8 cellular contexts compared by ENCODE assay signal in genomic region chrX:155026727-155027508, GRCh38. TPM values are rescaled to one million over a fixed set of nuclear protein-coding genes. Genes with fewer than 3 reads are reported as not detected.
DNase-seq lines count a peak whose midpoint lies in the region; ATAC-seq and TF ChIP-seq lines count a peak whose summit lies in the region.

FUNDC2 (plus strand) TSS chrX:155026844; CDS start chrX:155026939, 95 bp downstream.

- POLR2A ChIA-PET in activated B cell treated with CpG ODN at 0.5 μM for 24 hours (lab: Charles Lee) = interaction anchor here (1.0 to 2.0 kb wide), 7 partner anchors 10 to 189 kb away, joined by 3 to 14 read pairs (median 5); partner anchors contain the start of genes BRCC3 and VBP1

- H3K36me3 Mint-ChIP-seq in activated B cell treated with CpG ODN at 0.5 μM for 24 hours (ENCODE audit: low read depth) (no peaks in the 10 kb centered on the region), immature natural killer cell (no peaks in the 10 kb centered on the region)

- peaks cover 0 to 29% (median 14%) of the 10 kb centered on the region in 6 donors for H3K4me1 ChIP-seq in spleen

- CTCF ChIA-PET in activated B cell treated with CpG ODN at 0.5 μM for 24 hours (lab: Charles Lee) = interaction anchor here (1.2 to 1.4 kb wide), 3 partner anchors 29 to 43 kb away, joined by 3 to 6 read pairs (median 4); no protein-coding TSS in a partner anchor

- WGBS in spleen, 5 donors = 0 to 62% (median 3%) methylated on average over 15 to 82 of the region's 82 CpGs

- ATAC-seq in GM19025 (IDR thresholded peaks at IDR 0.05; ENCODE audit: low read depth, unreplicated experiment) (peak; percentile 93), HG03280 (IDR thresholded peaks at IDR 0.05; ENCODE audit: unreplicated experiment) (peak; percentile 90), activated B cell treated with CpG ODN at 0.5 μM for 24 hours (ENCODE audit: low read depth) (peak; percentile 86)

- H3K36me3 ChIP-seq in spleen = no peaks in the 10 kb centered on the region

- peak within 1 kb of the TSS; percentile 58 to 63 for H3K4me3 ChIP-seq in cardiac fibroblast (replicated peaks in 1 of 2; ENCODE audit: low read depth in 2 of 2, low read length in 2 of 2)
- H3K4me3 ChIP-seq in spleen = peak within 1 kb of the TSS; percentile 46 to 76 (median 51)

- peak within 1 kb of the TSS; percentile 87 for H3K4me3 Mint-ChIP-seq in activated B cell treated with CpG ODN at 0.5 μM for 24 hours
- peak within 1 kb of the TSS; percentile 86 to 94 (median 89) for H3K4me3 Mint-ChIP-seq in immature natural killer cell

- intact Hi-C loops in activated B cell treated with CpG ODN at 0.5 μM for 24 hours (cut with micrococcal nuclease) = loop anchor here (1.0 to 5.0 kb wide), 6 partner anchors 44 to 854 kb away; partner anchors contain the start of genes BRCC3, CMC4, MTCP1 and RAB39B
- intact Hi-C loops in spleen (cut with DNase I; ENCODE audit: low total_unique reads) = no loop called here

- DNase-seq in AG09319 (ENCODE audit: extremely low read depth, low read depth) (peak; percentile 86), NCI-H345 (lab: John Stamatoyannopoulos, UW) (peak; percentile 96), activated B cell treated with CpG ODN at 0.5 μM for 24 hours (peak; percentile 83), cardiac fibroblast (ENCODE audit: low read depth in 2 of 2) (peak; percentile 93 to 97), immature natural killer cell (peak; percentile 92 to 96 (median 94)), spleen (peak; percentile 98)

- no peaks in the 10 kb centered on the region for H3K9me3 ChIP-seq in spleen

- peaks cover 21% of the 10 kb centered on the region for H3K4me1 Mint-ChIP-seq in activated B cell treated with CpG ODN at 0.5 μM for 24 hours
- peaks cover 16 to 18% of the 10 kb centered on the region in 2 donors for H3K4me1 Mint-ChIP-seq in immature natural killer cell

- TF ChIP-seq CTCF in AG09319 (IDR thresholded peaks at IDR 0.05; ENCODE audit: low read depth, low read length) (no peak), activated B cell treated with CpG ODN at 0.5 μM for 24 hours (IDR thresholded peaks at IDR 0.05) (no peak), cardiac fibroblast (IDR thresholded peaks at IDR 0.05; ENCODE audit: low read depth, low read length) (no peak), spleen (IDR thresholded peaks at IDR 0.05 in 8 of 11, conservative IDR thresholded peaks at IDR 0.05 in 3 of 11) (peak in 1 of 11 experiments; percentile 29)

- no peaks in the 10 kb centered on the region for H3K27me3 ChIP-seq in spleen (replicated peaks in 1 of 7)

- peak within 1 kb of the TSS; percentile 93 for H3K27ac Mint-ChIP-seq in activated B cell treated with CpG ODN at 0.5 μM for 24 hours
- peak within 1 kb of the TSS; percentile 96 to 98 (median 98) for H3K27ac Mint-ChIP-seq in immature natural killer cell

- no peaks in the 10 kb centered on the region for H3K27me3 Mint-ChIP-seq in activated B cell treated with CpG ODN at 0.5 μM for 24 hours
- H3K27me3 Mint-ChIP-seq in immature natural killer cell (ENCODE audit: low read depth in 3 of 3) = peaks cover 8 to 18% (median 12%) of the 10 kb centered on the region in 3 donors

- H3K9me3 Mint-ChIP-seq in activated B cell treated with CpG ODN at 0.5 μM for 24 hours (no peaks in the 10 kb centered on the region), immature natural killer cell (no peaks in the 10 kb centered on the region)

- H3K27ac ChIP-seq in spleen = peak within 1 kb of the TSS; percentile 84 to 97 (median 96)

- TF ChIP-seq POLR2A in spleen (IDR thresholded peaks at IDR 0.05) = peak in 2 of 3 donors; percentile 19 to 80

RNA-seq across cellular contexts. Expression of gene FUNDC2, which starts in this region (rescaled TPM):
- 62.0 and 67.6 TPM in 2 replicates for total RNA-seq in activated B cell treated with CpG ODN at 0.5 μM for 24 hours
- polyA plus RNA-seq in immature natural killer cell = 100 to 1,000 TPM; 182 to 241 (median 234) TPM
- 10 to 100 TPM; 29.3 to 66.3 (median 52.7) TPM for total RNA-seq in spleen
- 100 to 1,000 TPM in 2 of 3 donors, 10 to 100 TPM in 1; 68.4 to 113 (median 109) TPM for polyA plus RNA-seq in spleen

Comparison
In these comparisons a context has a peak if more than half of its experiments do, and no peak if none do; other contexts are left out.
1. Peak in every context shown above with its lines: DNase-seq, ATAC-seq, H3K4me3 ChIP-seq and H3K27ac ChIP-seq.